ENCODE assay signal across 8 cellular contexts in the genomic region with DNA sequence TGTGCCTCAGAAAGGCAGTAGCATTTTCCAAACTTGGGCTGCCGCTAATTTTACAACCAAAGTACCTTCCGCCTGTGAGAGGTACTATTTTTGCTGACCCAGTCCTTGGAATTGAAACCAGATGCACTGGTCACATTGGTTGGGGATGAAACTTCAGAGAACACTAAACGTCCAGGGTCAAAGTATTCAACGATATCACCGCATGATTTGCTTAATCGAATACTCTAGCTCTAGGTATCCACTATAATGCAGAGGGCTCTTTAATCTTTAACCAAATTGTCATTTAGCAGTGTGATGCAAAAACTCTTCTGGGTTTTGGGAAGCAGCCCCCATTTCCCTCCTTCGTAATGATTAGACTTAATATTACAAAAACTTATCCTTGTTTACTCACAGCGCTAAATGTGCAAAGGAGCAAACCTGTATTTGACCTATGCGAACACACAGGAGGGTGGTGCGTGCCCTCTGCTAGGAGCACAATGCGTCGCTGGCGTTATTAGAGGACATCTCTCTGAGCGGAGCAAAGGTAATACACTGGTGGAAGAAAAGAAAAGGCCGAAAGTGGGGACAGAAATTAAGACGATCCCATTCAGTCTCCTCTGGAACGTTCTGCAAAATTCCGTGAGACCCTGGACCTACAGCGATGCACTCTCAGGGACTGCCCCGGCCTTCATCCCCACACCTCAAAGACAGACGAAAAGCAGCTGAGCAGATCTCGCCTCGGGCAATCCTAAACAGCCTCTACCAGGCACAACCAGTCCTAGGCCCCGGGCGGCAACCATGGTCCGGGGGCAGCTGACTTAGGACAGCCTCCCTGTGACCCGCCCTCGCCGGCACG. TPM values are rescaled to one million over a fixed set of nuclear protein-coding genes. Genes with fewer than 3 reads are reported as not detected.
DNase-seq lines count a peak whose midpoint lies in the region; ATAC-seq, FAIRE-seq and TF ChIP-seq lines count a peak whose summit lies in the region.

No MANE protein-coding gene starts in this region.

- no peak for TF ChIP-seq RAD21 in A549 (conservative IDR thresholded peaks at IDR 0.05 in 1 of 2, IDR thresholded peaks at IDR 0.05 in 1 of 2)

- H3K27me3 ChIP-seq in HUES48 (ENCODE audit: control insufficient read depth, insufficient read depth, low read length) (peaks cover 11% of the 10 kb centered on the region; the same call in 1 of the 2 replicates), bronchial epithelial cell (ENCODE audit: control insufficient read depth, insufficient read depth, low read length) (no peaks in the 10 kb centered on the region), mononuclear cell (ENCODE audit: insufficient read depth, low read length) (no peaks in the 10 kb centered on the region)

- H3K4me1 ChIP-seq in A549 (peaks cover 35% of the 10 kb centered on the region), HUES48 (ENCODE audit: control insufficient read depth, insufficient read depth, low read length) (peaks cover 26% of the 10 kb centered on the region), mononuclear cell (ENCODE audit: insufficient read depth, low read length) (peaks cover 36% of the 10 kb centered on the region)

- CTCF ChIA-PET in A549 (lab: Yijun Ruan, JAX) = interaction anchor here (0.7 to 1.0 kb wide), 3 partner anchors 16 to 140 kb away, joined by 3 read pairs; no protein-coding TSS in a partner anchor

- H3K9me3 ChIP-seq in A549 = 0 out of 3 replicates have a peak, but pooled peaks cover 5% of the 10 kb centered on the region
- no peaks in the 10 kb centered on the region for H3K9me3 ChIP-seq in HUES48 (ENCODE audit: control insufficient read depth, insufficient read depth, low read length)
- H3K9me3 ChIP-seq in mononuclear cell (ENCODE audit: low read depth, low read length) = no peaks in the 10 kb centered on the region

- ATAC-seq in A549 (peak in 1 of 2 experiments; percentile 84; a peak in 4 of 6 replicates), GM19467 (IDR thresholded peaks at IDR 0.05; ENCODE audit: unreplicated experiment) (no peak)

- TF ChIP-seq EP300 in A549 (IDR thresholded peaks at IDR 0.05) = no peak

- H3K9ac ChIP-seq in HUES48 (ENCODE audit: low read depth, low read length) = 0 out of 2 replicates have a peak overlapping the region, but pooled peaks have one; percentile 48

- H3K4me2 ChIP-seq in A549 = peak overlapping the region; percentile 78

- WGBS in A549 (ENCODE audit: missing lambda C conversion rate) = 54% methylated on average over 26 of the region's 30 CpGs

- H3K36me3 ChIP-seq in HUES48 (ENCODE audit: control insufficient read depth, insufficient read depth, low read length) (no peaks in the 10 kb centered on the region), bronchial epithelial cell (ENCODE audit: control insufficient read depth, insufficient read depth, low read length) (no peaks in the 10 kb centered on the region)

- H3K4me3 ChIP-seq in A549 (peak overlapping the region; percentile 46), HUES48 (ENCODE audit: low read depth, low read length) (peak overlapping the region; percentile 77), bronchial epithelial cell (ENCODE audit: low read depth, low read length) (peak overlapping the region; percentile 54), mononuclear cell (ENCODE audit: low read length) (peak overlapping the region; percentile 86)

- no peak for TF ChIP-seq CTCF in A549 (IDR thresholded peaks at IDR 0.05)
- TF ChIP-seq CTCF in bronchial epithelial cell (IDR thresholded peaks at IDR 0.05; ENCODE audit: insufficient read depth, low read length, severe bottlenecking) = no peak

- FAIRE-seq in A549 (lab: Jason Lieb, UNC) = no peak
- FAIRE-seq in bronchial epithelial cell (lab: Jason Lieb, UNC) = no peak

- POLR2A ChIA-PET in A549 (lab: Yijun Ruan, JAX) = no interaction called here

- H3K27ac ChIP-seq in A549 (peak overlapping the region; percentile 77 to 84), HUES48 (ENCODE audit: low read depth, low read length) (no peak overlapping the region)

- TF ChIP-seq POLR2A in A549 (IDR thresholded peaks at IDR 0.05; ENCODE audit: low read length) = peak; percentile 56

- DNase-seq in A549 (ENCODE audit: low read depth in 1 of 2, low spot score in 1 of 2) (no peak), bronchial epithelial cell (ENCODE audit: low read depth) (no peak), NCI-H1694 treated with DMSO at 0.1 percent for 48 hours (lab: John Stamatoyannopoulos, UW) (no peak), NCI-H1092 treated with DMSO at 0.1 percent for 48 hours (lab: John Stamatoyannopoulos, UW) (no peak), Ammon's horn (ENCODE audit: low spot score) (no peak)

TF ChIP-seq in A549, 52 proteins besides CTCF, POLR2A, EP300 and RAD21:
- 0 out of 2 replicates have a peak, but pooled peaks have one; percentile 40 for TF ChIP-seq HOXB5 (CRISPR knock-in tag; IDR thresholded peaks at IDR 0.05)
- TF ChIP-seq, protein P1, sequence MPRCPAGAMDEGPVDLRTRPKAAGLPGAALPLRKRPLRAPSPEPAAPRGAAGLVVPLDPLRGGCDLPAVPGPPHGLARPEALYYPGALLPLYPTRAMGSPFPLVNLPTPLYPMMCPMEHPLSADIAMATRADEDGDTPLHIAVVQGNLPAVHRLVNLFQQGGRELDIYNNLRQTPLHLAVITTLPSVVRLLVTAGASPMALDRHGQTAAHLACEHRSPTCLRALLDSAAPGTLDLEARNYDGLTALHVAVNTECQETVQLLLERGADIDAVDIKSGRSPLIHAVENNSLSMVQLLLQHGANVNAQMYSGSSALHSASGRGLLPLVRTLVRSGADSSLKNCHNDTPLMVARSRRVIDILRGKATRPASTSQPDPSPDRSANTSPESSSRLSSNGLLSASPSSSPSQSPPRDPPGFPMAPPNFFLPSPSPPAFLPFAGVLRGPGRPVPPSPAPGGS (IDR thresholded peaks at IDR 0.05) = no peak
TF ChIP-seq in A549: peak in this region for 1.

RNA-seq across cellular contexts. Expression of gene EEPD1, which starts 0.9 kb away (rescaled TPM):
- 14.2 and 16.0 TPM in 2 replicates for polyA plus RNA-seq in A549 (2011; rRNA removed)
- polyA plus RNA-seq in A549 (2012; cell fraction: cytosol; rRNA removed) = 20.3 and 22.7 TPM in 2 replicates
- polyA plus RNA-seq in A549 (2012; cell fraction: nucleus; rRNA removed) = 60.4 and 64.3 TPM in 2 replicates
- polyA plus RNA-seq in A549 (2017; fragmentation: RNase III; extraction: RNeasy Plus Mini Kit Qiagen cat#74134 plus additional on column Dnase treatment) = 22.1 to 25.9 TPM (median 24.3 TPM) in 3 replicates
- polyA minus RNA-seq in A549 (2011; rRNA and poly(A)+ RNA removed) = 8.3 and 12.0 TPM in 2 replicates
- total RNA-seq in bronchial epithelial cell = 2.3 and 2.9 TPM in 2 replicates
- 4.1 TPM for total RNA-seq in mononuclear cell
